ENCODE assay signal across 29 cellular contexts in genomic region chr2:181862583-181863281, GRCh38.
"Had no signal": no experiment of that assay in that cellular context is flagged by ENCODE, and none has a peak within 500 bp of the region (broad histone marks: within the 10 kb centered on the region; RNA-seq: fewer than 3 reads in every experiment).

No MANE protein-coding gene starts in this region.

- H3K27me3 ChIP-seq: adrenal gland, breast epithelium, colonic mucosa, dorsolateral prefrontal cortex had no signal

- DNase-seq: activated CD4-positive, alpha-beta memory T cell treated with anti-CD3 and anti-CD28 coated beads for 36 hours; activated CD4-positive, alpha-beta T cell treated with anti-CD3 and anti-CD28 coated beads for 36 hours; activated CD4-positive, alpha-beta T cell treated with anti-CD3 and anti-CD28 coated beads, Interleukin-2, amount 10 ng/mL, durations not matched to agents 24 days and 14 days; activated CD4-positive, CD25-positive, alpha-beta regulatory T cell; activated CD4-positive, CD25-positive, alpha-beta regulatory T cell treated with anti-CD3 and anti-CD28 coated beads, Interleukin-2, amount 50 U/mL, for 72 hours; activated CD8-positive, alpha-beta memory T cell treated with anti-CD3 and anti-CD28 coated beads, Interleukin-2, amount 10 ng/mL, durations not matched to agents 7 days and 5 days; activated CD8-positive, alpha-beta memory T cell treated with anti-CD3 and anti-CD28 coated beads, Interleukin-2, amount 50 U/mL, for 4 hours; activated CD8-positive, alpha-beta T cell treated with anti-CD3 and anti-CD28 coated beads, Interleukin-2, amount 10 ng/mL, durations not matched to agents 7 days and 5 days; activated effector memory CD4-positive, alpha-beta T cell treated with anti-CD3 and anti-CD28 coated beads, Interleukin-2, amount 50 U/mL, for 16 hours; activated naive CD4-positive, alpha-beta T cell treated with anti-CD3 and anti-CD28 coated beads for 36 hours; activated naive CD8-positive, alpha-beta T cell treated with anti-CD3 and anti-CD28 coated beads for 36 hours; activated naive CD8-positive, alpha-beta T cell treated with anti-CD3 and anti-CD28 coated beads, Interleukin-2, amount 50 U/mL, for 24 hours; activated T-cell treated with anti-CD3 and anti-CD28 coated beads, Interleukin-2, amount 50 U/mL, for 1 hour; activated T-cell treated with anti-CD3 and anti-CD28 coated beads, Interleukin-2, amount 50 U/mL, for 48 hours; adrenal gland; amygdala; aorta; central memory CD4-positive, alpha-beta T cell; cerebellar nuclear complex; colonic mucosa; dorsolateral prefrontal cortex; effector memory CD4-positive, alpha-beta T cell; endodermal cell; foreskin fibroblast; head of caudate nucleus; T-helper 2 cell had no signal

- H3K4me3 ChIP-seq: adrenal gland, breast epithelium, cardiac muscle cell, colonic mucosa, dorsolateral prefrontal cortex had no signal

- H3K4me1 ChIP-seq: adrenal gland, colonic mucosa had no signal

- ATAC-seq: activated CD4-positive, alpha-beta T cell treated with anti-CD3 and anti-CD28 coated beads for 36 hours; activated CD8-positive, alpha-beta memory T cell treated with anti-CD3 and anti-CD28 coated beads, Interleukin-2, amount 10 ng/mL, durations not matched to agents 7 days and 5 days; activated CD8-positive, alpha-beta T cell treated with anti-CD3 and anti-CD28 coated beads, Interleukin-2, amount 10 ng/mL, durations not matched to agents 7 days and 5 days; activated naive CD8-positive, alpha-beta T cell treated with anti-CD3 and anti-CD28 coated beads, Interleukin-2, amount 50 U/mL, for 24 hours; esophagus mucosa had no signal

- H3K27ac ChIP-seq: adrenal gland, breast epithelium, cardiac muscle cell, colonic mucosa, dorsolateral prefrontal cortex had no signal

- H3K36me3 ChIP-seq: adrenal gland, breast epithelium, cardiac muscle cell, colonic mucosa had no signal

- H3K9me3 ChIP-seq: adrenal gland, breast epithelium, colonic mucosa had no signal
